In the genomic region with DNA sequence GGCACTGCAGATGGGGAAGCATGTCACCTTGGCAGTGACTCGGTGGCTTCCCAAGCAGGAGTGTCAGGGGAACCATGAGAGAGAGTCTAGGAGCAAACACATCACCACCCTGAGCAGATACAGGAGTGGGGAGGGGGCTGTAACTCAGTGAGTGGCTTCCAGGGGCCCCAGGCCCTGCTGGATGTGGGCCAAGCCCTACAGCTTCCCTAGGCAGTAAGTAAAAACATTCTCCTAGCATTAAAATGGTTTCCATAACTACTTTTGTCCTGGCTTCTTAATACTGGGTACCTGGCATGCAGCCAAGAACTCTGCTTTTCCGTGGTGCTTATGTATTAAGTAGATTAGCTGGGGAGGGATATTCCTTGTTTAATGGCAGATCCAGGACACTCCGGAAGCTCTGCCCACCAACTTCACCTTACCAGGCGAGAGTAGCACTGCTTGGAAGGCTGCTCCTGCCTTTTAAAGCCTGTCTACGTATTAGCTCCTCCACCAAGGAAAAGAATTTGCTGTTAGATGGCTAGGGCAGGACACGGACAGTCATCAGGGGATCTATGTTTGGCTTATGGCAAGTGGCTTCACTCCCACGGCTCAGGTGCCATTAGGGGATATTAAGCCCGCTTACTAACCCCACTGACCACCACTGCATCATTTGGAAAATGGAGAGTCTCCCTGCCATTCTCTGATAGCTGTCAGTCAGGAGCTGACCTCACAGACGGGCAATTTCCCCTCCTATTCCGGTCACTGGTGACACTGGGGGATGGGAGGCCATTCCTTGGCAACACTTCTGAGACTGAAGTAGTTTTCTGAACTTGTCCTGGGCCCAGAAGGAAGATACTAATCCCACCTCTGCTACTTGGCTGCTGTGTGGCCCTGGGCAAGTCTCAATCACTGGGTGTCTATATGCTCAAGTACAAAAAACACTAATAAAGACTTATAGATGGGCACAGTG, we compare ENCODE assay signal across 1 cellular context.
TF ChIP-seq lines count a peak whose summit lies in the region.

No MANE protein-coding gene starts in this region.

TF ChIP-seq in SK-N-SH treated with all-trans-retinoic acid at 6 μM for 48 hours, 23 proteins besides CTCF, POLR2A, EP300 and RAD21 (continued from another document):
- TF ChIP-seq CREB5 (CRISPR knock-in tag; IDR thresholded peaks at IDR 0.05; ENCODE audit: low read depth) (no peak), POU6F1 (CRISPR knock-in tag; IDR thresholded peaks at IDR 0.05; ENCODE audit: borderline replicate concordance, low read depth) (no peak), RARB (CRISPR knock-in tag; IDR thresholded peaks at IDR 0.05) (no peak), ZFP30 (CRISPR knock-in tag; IDR thresholded peaks at IDR 0.05) (no peak), ZNF8 (CRISPR knock-in tag; IDR thresholded peaks at IDR 0.05) (0 out of 2 replicates have a peak, but pooled peaks have one; percentile 24), BACH2 (CRISPR knock-in tag; IDR thresholded peaks at IDR 0.05; ENCODE audit: borderline replicate concordance) (no peak)
